2 cellular contexts compared by ENCODE assay signal in the genomic region with DNA sequence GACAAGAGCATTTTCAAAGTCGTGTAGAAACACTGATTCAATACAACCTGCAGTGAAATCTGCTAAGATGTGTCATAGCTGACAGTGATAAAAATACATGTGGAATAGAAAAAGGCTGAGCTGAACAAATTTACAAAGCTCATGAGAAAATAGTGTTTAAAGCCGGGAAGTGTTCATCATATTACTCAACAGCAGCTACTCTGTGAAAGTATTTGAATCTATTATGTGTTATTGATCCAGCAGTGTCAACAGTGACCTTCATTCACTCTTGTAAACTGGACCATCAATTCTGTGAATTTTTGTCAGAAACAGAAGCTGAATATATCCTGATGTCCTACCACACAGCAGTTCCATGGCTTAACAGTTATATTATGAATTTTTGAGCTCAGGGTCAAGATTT.
TF ChIP-seq lines count a peak whose summit lies in the region.

No MANE protein-coding gene starts in this region.

TF ChIP-seq in HepG2, 621 proteins besides CTCF, POLR2A, EP300 and RAD21 (continues in another document):
- TF ChIP-seq RFX3 (CRISPR knock-in tag; IDR thresholded peaks at IDR 0.05) (no peak), EHMT2 (IDR thresholded peaks at IDR 0.05; ENCODE audit: borderline replicate concordance, low read depth, low read length) (no peak), PCBP1 (IDR thresholded peaks at IDR 0.05; ENCODE audit: borderline replicate concordance, low read depth, low read length) (no peak), SYNCRIP (IDR thresholded peaks at IDR 0.05; ENCODE audit: insufficient read depth, low read depth, low read length) (no peak), MAFF (IDR thresholded peaks at IDR 0.05; ENCODE audit: low read depth, low read length) (no peak), ARID5B (CRISPR knock-in tag; IDR thresholded peaks at IDR 0.05) (peak; percentile 36; the same call in 1 of the 2 replicates), FOXP4 (CRISPR knock-in tag; IDR thresholded peaks at IDR 0.05) (no peak), ZNF138 (CRISPR knock-in tag; IDR thresholded peaks at IDR 0.05; ENCODE audit: low read depth) (no peak), ELF3 (CRISPR knock-in tag; IDR thresholded peaks at IDR 0.05) (no peak), ZNF292 (CRISPR knock-in tag; IDR thresholded peaks at IDR 0.05; ENCODE audit: borderline replicate concordance, low read depth) (0 out of 2 replicates have a peak, but pooled peaks have one; percentile 43), FOXA3 (CRISPR knock-in tag; IDR thresholded peaks at IDR 0.05) (0 out of 2 replicates have a peak, but pooled peaks have one; percentile 38), BCL6 (CRISPR knock-in tag; IDR thresholded peaks at IDR 0.05) (no peak)

TF ChIP-seq in neural cell, 6 proteins besides CTCF, POLR2A, EP300 and RAD21:
- TF ChIP-seq POLR2AphosphoS5 (IDR thresholded peaks at IDR 0.05) (peak; percentile 40), MXI1 (conservative IDR thresholded peaks at IDR 0.05; ENCODE audit: poor library complexity, severe bottlenecking) (no peak), EZH2 (IDR thresholded peaks at IDR 0.05; ENCODE audit: borderline replicate concordance, insufficient read depth, low read length, poor library complexity, severe bottlenecking) (no peak)
